27 cellular contexts compared by ENCODE assay signal in genomic region chr9:123011878-123012528, GRCh38. TPM values are rescaled to one million over a fixed set of nuclear protein-coding genes. Genes with fewer than 3 reads are reported as not detected.
DNase-seq lines count a peak whose midpoint lies in the region; ATAC-seq and TF ChIP-seq lines count a peak whose summit lies in the region.
"Had no signal": no experiment of that assay in that cellular context is flagged by ENCODE, and none has a peak within 500 bp of the region (broad histone marks: within the 10 kb centered on the region; RNA-seq: fewer than 3 reads in every experiment).

No MANE protein-coding gene starts in this region.

- H3K79me2 ChIP-seq in osteoblast (ENCODE audit: insufficient read depth, low read length), result no peaks in the 10 kb centered on the region

- no peak for TF ChIP-seq CTCF in osteoblast (IDR thresholded peaks at IDR 0.05; ENCODE audit: extremely low read depth, low read depth, low read length)
- TF ChIP-seq CTCF in GM10248 (IDR thresholded peaks at IDR 0.05; ENCODE audit: control extremely low read depth, extremely low read depth, low read depth, missing control alignments), result no peak
- TF ChIP-seq CTCF in body of pancreas (IDR thresholded peaks at IDR 0.05), result no peak

- H3K4me1 ChIP-seq in osteoblast (ENCODE audit: insufficient read depth, low read length), result peaks cover 13% of the 10 kb centered on the region
- H3K4me1 ChIP-seq in body of pancreas, result no peaks in the 10 kb centered on the region
- H3K4me1 ChIP-seq: colonic mucosa had no signal

- POLR2A ChIA-PET in GM10248 (lab: Yijun Ruan, JAX), result no interaction called here

- CTCF ChIA-PET in GM10248 (lab: Yijun Ruan, JAX), result interaction anchor here (1.4 to 1.5 kb wide), 2 partner anchors 37 to 40 kb away, joined by 3 read pairs; no protein-coding TSS in a partner anchor

- 82 to 89% methylated on average over 3 of the region's 3 CpGs for WGBS in body of pancreas, 2 donors

- H3K27ac ChIP-seq in osteoblast (ENCODE audit: low read depth, low read length) (peak overlapping the region; percentile 35), body of pancreas (no peak overlapping the region)
- H3K27ac ChIP-seq: brain microvascular endothelial cell, colonic mucosa, KMS-11, SJSA1 had no signal

- peak; percentile 20 for DNase-seq in LHCN-M2 (ENCODE audit: low read depth)
- DNase-seq in fibroblast of peridontal ligament (ENCODE audit: extremely low read depth), result peak; percentile 88
- DNase-seq in osteoblast (ENCODE audit: insufficient read length, low spot score, missing footprints), result no peak
- DNase-seq in GM10248 (ENCODE audit: extremely low spot score), result no peak
- DNase-seq in body of pancreas, result no peak
- no peak for DNase-seq in stimulated activated naive CD4-positive, alpha-beta T cell treated with Interleukin-2 at 50 U/mL for 16 hours (lab: John Stamatoyannopoulos, UW)
- DNase-seq: activated CD8-positive, alpha-beta T cell treated with anti-CD3 and anti-CD28 coated beads for 36 hours; activated effector memory CD4-positive, alpha-beta T cell treated with anti-CD3 and anti-CD28 coated beads, Interleukin-2, amount 50 U/mL, for 16 hours; activated naive CD8-positive, alpha-beta T cell treated with anti-CD3 and anti-CD28 coated beads, Interleukin-2, amount 10 ng/mL, durations not matched to agents 7 days and 5 days; AML-193; brain microvascular endothelial cell; CD4-positive, alpha-beta memory T cell; colonic mucosa; DMS 273 treated with DMSO at 0.1 percent for 48 hours; effector memory CD8-positive, alpha-beta T cell; NCI-H187; NCI-H524 treated with DMSO at 0.1 percent for 48 hours; stimulated activated CD4-positive, alpha-beta T cell treated with anti-CD3 and anti-CD28 coated beads, Interleukin-4, amount 100 ng/mL, for 1 hour; T-helper 1 cell had no signal

- ATAC-seq in body of pancreas, result no peak
- no peak for ATAC-seq in GM21423 (IDR thresholded peaks at IDR 0.05; ENCODE audit: unreplicated experiment)
- ATAC-seq: activated CD4-positive, CD25-positive, alpha-beta regulatory T cell treated with anti-CD3 and anti-CD28 coated beads, Interleukin-2, amount 50 U/mL, for 24 hours; activated CD8-positive, alpha-beta T cell treated with anti-CD3 and anti-CD28 coated beads for 36 hours; effector memory CD8-positive, alpha-beta T cell; esophagus mucosa; stimulated activated memory B cell treated with anti-CD40 and anti-IgM and Interleukin-4, amounts not matched to agents 10 μg/mL and 1 μg/mL and 100 μg/mL, for 72 hours had no signal

- intact Hi-C loops in body of pancreas (cut with DNase I), result no loop called here

- no peak for TF ChIP-seq POLR2A in body of pancreas (IDR thresholded peaks at IDR 0.05)

- H2AFZ ChIP-seq in osteoblast (ENCODE audit: low read length), result no peak overlapping the region

- H3K4me3 ChIP-seq in osteoblast (ENCODE audit: insufficient read depth, low read length) (no peak overlapping the region), body of pancreas (no peak overlapping the region)
- H3K4me3 ChIP-seq: colonic mucosa, SJSA1, smooth muscle cell had no signal

- no peaks in the 10 kb centered on the region for H4K20me1 ChIP-seq in osteoblast (ENCODE audit: insufficient read depth, low read length)

- H3K4me2 ChIP-seq in osteoblast (ENCODE audit: insufficient read depth, low read length), result peak overlapping the region; percentile 14
- H3K4me2 ChIP-seq: KMS-11, smooth muscle cell had no signal

- H3K9me3 ChIP-seq in osteoblast (ENCODE audit: low read depth, low read length) (no peaks in the 10 kb centered on the region), body of pancreas (no peaks in the 10 kb centered on the region)
- H3K9me3 ChIP-seq: colonic mucosa, SJSA1 had no signal

- H3K27me3 ChIP-seq in osteoblast (ENCODE audit: insufficient read depth, low read length) (no peaks in the 10 kb centered on the region), body of pancreas (no peaks in the 10 kb centered on the region)
- H3K27me3 ChIP-seq: brain microvascular endothelial cell, colonic mucosa, SJSA1 had no signal

- peaks cover 13% of the 10 kb centered on the region for H3K36me3 ChIP-seq in osteoblast (ENCODE audit: insufficient read depth, low read length)
- H3K36me3 ChIP-seq in body of pancreas (replicated peaks in 1 of 2; ENCODE audit: insufficient read depth in 1 of 2, low read depth in 2 of 2), result peaks cover 0 to 8% of the 10 kb centered on the region in 2 donors
- H3K36me3 ChIP-seq: colonic mucosa had no signal

RNA-seq across cellular contexts. Expression of gene GPR21, which starts 21.5 kb away (rescaled TPM):
- total RNA-seq in LHCN-M2 (2014; rRNA removed) (0.11 TPM in 1 of 2 replicates, not detected in the other), osteoblast (1.4 and 2.7 TPM in 2 replicates), body of pancreas (not detected)
- 0.09 TPM for polyA plus RNA-seq in LHCN-M2 (2012)
- total RNA-seq: RPMI7951, SJSA1 had no signal
- polyA plus RNA-seq: CD4-positive, alpha-beta memory T cell; smooth muscle cell had no signal

Comparison
In these comparisons a context has a peak if more than half of its experiments do, and no peak if none do; other contexts are left out.
1. DNase-seq: peak in LHCN-M2 (single experiment) and fibroblast of peridontal ligament (single experiment); none in osteoblast (single experiment), GM10248 (single experiment), body of pancreas (0 of 4) and stimulated activated naive CD4-positive, alpha-beta T cell treated with Interleukin-2 at 50 U/mL for 16 hours (single experiment).